ENCODE assay signal across 8 cellular contexts in the genomic region with DNA sequence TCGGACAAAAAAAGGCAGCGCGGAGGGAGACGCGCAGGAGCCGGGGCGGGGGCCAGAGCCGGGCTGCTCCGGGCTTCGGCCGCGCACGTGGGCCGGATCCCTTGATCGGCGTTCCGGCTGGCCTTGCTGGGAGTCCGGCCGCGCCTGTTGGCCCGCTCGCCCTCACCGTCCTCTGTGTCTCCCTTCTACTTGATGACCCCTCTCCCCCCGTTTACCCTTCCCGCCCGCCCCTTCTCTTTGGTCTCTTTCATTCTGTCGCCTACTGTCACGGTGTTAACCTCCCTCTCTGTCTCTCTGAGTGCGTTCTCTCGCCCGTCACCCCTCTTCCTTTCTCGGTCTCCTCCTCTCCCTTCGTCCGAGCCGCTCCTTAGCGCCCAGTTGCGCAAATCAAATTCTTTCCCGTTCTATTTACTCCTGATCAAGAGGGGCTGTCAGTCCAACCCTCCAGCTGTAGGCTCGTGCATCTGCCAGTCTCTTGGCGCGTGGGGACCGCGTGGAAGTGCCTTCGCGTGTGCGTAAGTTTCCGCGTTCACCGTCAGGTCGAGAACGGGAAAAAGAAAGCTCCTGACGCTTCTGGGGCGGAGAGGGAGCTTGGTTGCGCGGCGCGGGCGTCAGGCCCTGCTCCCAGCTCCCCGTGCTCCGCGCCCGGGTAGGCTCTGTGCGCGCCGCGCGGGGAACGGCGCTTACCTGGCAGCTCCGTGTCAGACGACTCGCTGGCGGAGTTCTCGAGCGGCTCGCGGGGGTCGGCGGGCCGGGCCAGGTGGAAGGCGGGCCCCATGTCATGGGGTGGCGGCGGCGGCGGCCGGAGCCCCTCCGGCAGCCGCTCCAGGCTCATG. TPM values are rescaled to one million over a fixed set of nuclear protein-coding genes. Genes with fewer than 3 reads are reported as not detected.
DNase-seq lines count a peak whose midpoint lies in the region; ATAC-seq, FAIRE-seq and TF ChIP-seq lines count a peak whose summit lies in the region.

No MANE protein-coding gene starts in this region.

- H3K79me2 ChIP-seq in parathyroid adenoma, result no peaks in the 10 kb centered on the region

- no peak for ATAC-seq in RWPE2 (ENCODE audit: low read depth)
- no peak for ATAC-seq in GM18858 (IDR thresholded peaks at IDR 0.05; ENCODE audit: unreplicated experiment)
- no peak for ATAC-seq in HG03135 (IDR thresholded peaks at IDR 0.05; ENCODE audit: unreplicated experiment)

- H3K9me3 ChIP-seq in BLaER1 treated with 17β-estradiol and CSF1 and Interleukin-3, amounts not matched to agents 10 nM and 100 nM (replicated peaks in 1 of 11), result peaks cover 22 to 48% (median 33%) of the 10 kb centered on the region in 11 experiments
- H3K9me3 ChIP-seq in RWPE2 (ENCODE audit: severe bottlenecking) (no peaks in the 10 kb centered on the region), esophagus (ENCODE audit: control insufficient read depth in 2 of 2, insufficient read depth in 1 of 2, low read depth in 1 of 2, low read length in 1 of 2) (peaks cover 0 to 3% of the 10 kb centered on the region in 2 donors), parathyroid adenoma (ENCODE audit: control insufficient read depth, low read length) (no peaks in the 10 kb centered on the region)

- TF ChIP-seq CTCF in RWPE2 (IDR thresholded peaks at IDR 0.05; ENCODE audit: poor library complexity, severe bottlenecking) (no peak), parathyroid adenoma (IDR thresholded peaks at IDR 0.05) (no peak)

- TF ChIP-seq POLR2A in H54 (IDR thresholded peaks at IDR 0.05; ENCODE audit: low read depth, low read length), result 0 out of 2 replicates have a peak, but pooled peaks have one; percentile 20

- H4K20me1 ChIP-seq in BLaER1 treated with 17β-estradiol and CSF1 and Interleukin-3, amounts not matched to agents 10 nM and 100 nM, result peaks cover 0 to 75% (median 56%) of the 10 kb centered on the region in 11 experiments; a peak in 17 of 22 replicates

- no peak for FAIRE-seq in H54 (lab: Jason Lieb, UNC)

- peaks cover 97 to 100% (median 100%) of the 10 kb centered on the region in 11 experiments for H3K27me3 ChIP-seq in BLaER1 treated with 17β-estradiol and CSF1 and Interleukin-3, amounts not matched to agents 10 nM and 100 nM
- peaks cover under 1% of the 10 kb centered on the region for H3K27me3 ChIP-seq in RWPE2 (ENCODE audit: insufficient read depth, poor library complexity, severe bottlenecking)
- no peaks in the 10 kb centered on the region for H3K27me3 ChIP-seq in esophagus (ENCODE audit: control insufficient read depth in 1 of 2, insufficient read depth in 2 of 2, low read length in 2 of 2)
- H3K27me3 ChIP-seq in parathyroid adenoma (ENCODE audit: control insufficient read depth, insufficient read depth, low read length), result peaks cover 24% of the 10 kb centered on the region

- peak overlapping the region; percentile 53 for H2AFZ ChIP-seq in parathyroid adenoma

- H3K27ac ChIP-seq in BLaER1 treated with 17β-estradiol and CSF1 and Interleukin-3, amounts not matched to agents 10 nM and 100 nM, result no peak overlapping the region
- H3K27ac ChIP-seq in RWPE2 (ENCODE audit: poor library complexity, severe bottlenecking) (peak overlapping the region; percentile 85), esophagus (ENCODE audit: low read depth in 2 of 2, low read length in 1 of 2) (peak overlapping the region; percentile 94 to 98), parathyroid adenoma (no peak overlapping the region)

- no peak overlapping the region; a peak in 1 of 22 replicates for H3K9ac ChIP-seq in BLaER1 treated with 17β-estradiol and CSF1 and Interleukin-3, amounts not matched to agents 10 nM and 100 nM
- no peak overlapping the region for H3K9ac ChIP-seq in parathyroid adenoma

- DNase-seq in H54 (ENCODE audit: insufficient read length, low spot score) (peak; percentile 70), RWPE2 (ENCODE audit: low spot score) (no peak)
- no peak for DNase-seq in stimulated activated naive CD4-positive, alpha-beta T cell treated with Interleukin-2 at 50 U/mL for 16 hours (lab: John Stamatoyannopoulos, UW)

- H3K4me2 ChIP-seq in BLaER1 treated with 17β-estradiol and CSF1 and Interleukin-3, amounts not matched to agents 10 nM and 100 nM, result peak overlapping the region; percentile 61 to 90 (median 75)
- peak overlapping the region; percentile 60 for H3K4me2 ChIP-seq in parathyroid adenoma (ENCODE audit: low read length)

- H3K36me3 ChIP-seq in BLaER1 treated with 17β-estradiol and CSF1 and Interleukin-3, amounts not matched to agents 10 nM and 100 nM, result no peaks in the 10 kb centered on the region
- H3K36me3 ChIP-seq in RWPE2 (ENCODE audit: low read depth) (peaks cover 38% of the 10 kb centered on the region), esophagus (ENCODE audit: control insufficient read depth in 2 of 2, insufficient read depth in 2 of 2, low read length in 1 of 2) (peaks cover 0 to 36% of the 10 kb centered on the region in 2 donors), parathyroid adenoma (ENCODE audit: control insufficient read depth, insufficient read depth, low read length) (no peaks in the 10 kb centered on the region)

- H3K4me1 ChIP-seq in BLaER1 treated with 17β-estradiol and CSF1 and Interleukin-3, amounts not matched to agents 10 nM and 100 nM, result peaks cover 0 to 13% (median 6%) of the 10 kb centered on the region in 10 experiments; a peak in 16 of 20 replicates
- peaks cover 6% of the 10 kb centered on the region for H3K4me1 ChIP-seq in RWPE2 (ENCODE audit: insufficient read depth, poor library complexity, severe bottlenecking)
- H3K4me1 ChIP-seq in esophagus (ENCODE audit: control insufficient read depth in 2 of 2, insufficient read depth in 2 of 2, low read length in 1 of 2), result peaks cover 6 to 12% of the 10 kb centered on the region in 2 donors
- peaks cover 3% of the 10 kb centered on the region for H3K4me1 ChIP-seq in parathyroid adenoma

- 1 to 2% methylated on average over 56 to 88 of the region's 88 CpGs for WGBS in esophagus, 2 donors

- peak overlapping the region; percentile 37 to 64 (median 48); a peak in 19 of 20 replicates for H3K4me3 ChIP-seq in BLaER1 treated with 17β-estradiol and CSF1 and Interleukin-3, amounts not matched to agents 10 nM and 100 nM
- H3K4me3 ChIP-seq in RWPE2 (ENCODE audit: severe bottlenecking) (peak overlapping the region; percentile 91), esophagus (ENCODE audit: low read depth in 1 of 2, low read length in 2 of 2) (peak overlapping the region; percentile 83 to 95), parathyroid adenoma (ENCODE audit: low read depth, low read length) (peak overlapping the region; percentile 27)

RNA-seq across cellular contexts. Expression of a gene that starts 0.8 kb away (rescaled TPM):
- polyA plus RNA-seq in esophagus, result 100 to 1,000 TPM; 485 to 519 TPM

Comparison
In these comparisons a context has a peak if more than half of its experiments do, and no peak if none do; other contexts are left out.
1. H3K27ac ChIP-seq: peak in RWPE2 (single experiment) and esophagus (2 of 2); none in BLaER1 treated with 17β-estradiol and CSF1 and Interleukin-3, amounts not matched to agents 10 nM and 100 nM (0 of 11) and parathyroid adenoma (single experiment).
2. H3K4me3 ChIP-seq: peak in every context shown above with its lines; median percentile 91 in RWPE2; 89 in esophagus; 48 in BLaER1 treated with 17β-estradiol and CSF1 and Interleukin-3, amounts not matched to agents 10 nM and 100 nM; 27 in parathyroid adenoma.